In genomic region chr1:203557390-203557789, GRCh38 we compare ENCODE assay signal across 10 cellular contexts.
DNase-seq lines count a peak whose midpoint lies in the region; ATAC-seq, FAIRE-seq and TF ChIP-seq lines count a peak whose summit lies in the region.
"Had no signal": no experiment of that assay in that cellular context is flagged by ENCODE, and none has a peak within 500 bp of the region (broad histone marks: within the 10 kb centered on the region; RNA-seq: fewer than 3 reads in every experiment).

No MANE protein-coding gene starts in this region.

- H3K79me1 ChIP-seq in H1 (ENCODE audit: low read depth, low read length): no peaks in the 10 kb centered on the region
- no peaks in the 10 kb centered on the region for H3K79me1 ChIP-seq in mesendoderm (ENCODE audit: low read length)
- no peaks in the 10 kb centered on the region for H3K79me1 ChIP-seq in neuronal stem cell (ENCODE audit: low read depth, low read length)

- H3K23me2 ChIP-seq in H1 (ENCODE audit: low read depth, low read length): no peaks in the 10 kb centered on the region

- 88% methylated on average over 7 of the region's 7 CpGs; no CpG with 5 or more reads in 1 of the 2 experiments for WGBS in H1 (ENCODE audit: extremely low coverage in 1 of 2, insufficient coverage in 1 of 2, insufficient read length in 1 of 2, insufficient replicate concordance in 2 of 2, low coverage in 1 of 2, low lambda C conversion rate in 2 of 2, missing lambda C conversion rate in 1 of 2), 2 experiments
- WGBS in mesendoderm (ENCODE audit: extremely low coverage, insufficient coverage, low lambda C conversion rate): no CpG with 5 or more reads among the region's 7 CpGs
- WGBS in neuronal stem cell (ENCODE audit: extremely low coverage in 2 of 2, insufficient read length in 2 of 2, insufficient replicate concordance in 1 of 2), 2 donors: no CpG with 5 or more reads among the region's 7 CpGs

- H4K20me1 ChIP-seq in H1 (replicated peaks in 1 of 2; ENCODE audit: control insufficient read depth in 1 of 2, insufficient read depth in 2 of 2, low read length in 2 of 2): no peaks in the 10 kb centered on the region

- H3K4ac ChIP-seq in H1 (replicated peaks; ENCODE audit: insufficient read length, low read depth, low read length): no peak overlapping the region
- no peak overlapping the region for H3K4ac ChIP-seq in mesendoderm (ENCODE audit: low read depth, low read length)
- H3K4ac ChIP-seq in neuronal stem cell (ENCODE audit: low read length): no peak overlapping the region

- TF ChIP-seq POLR2A in H1 (IDR thresholded peaks at IDR 0.05; ENCODE audit: control extremely low read depth in 1 of 2, low read depth in 2 of 2, low read length in 2 of 2): no peak

- H3K23ac ChIP-seq in H1 (ENCODE audit: insufficient read length): no peak overlapping the region
- H3K23ac ChIP-seq in mesendoderm (ENCODE audit: low read length): no peak overlapping the region
- no peak overlapping the region for H3K23ac ChIP-seq in neuronal stem cell (ENCODE audit: low read depth, low read length, poor library complexity)

- TF ChIP-seq CTCF in H1 (IDR thresholded peaks at IDR 0.05; ENCODE audit: control extremely low read depth in 1 of 3, insufficient read depth in 1 of 3, low read depth in 1 of 3, low read length in 3 of 3) (no peak), thoracic aorta (IDR thresholded peaks at IDR 0.05) (no peak)

- H3K9me3 ChIP-seq in H1 (ENCODE audit: insufficient read depth in 2 of 2, low read depth in 1 of 2, low read length in 1 of 2) (no peaks in the 10 kb centered on the region), thoracic aorta (no peaks in the 10 kb centered on the region), neuronal stem cell (replicated peaks in 1 of 2; ENCODE audit: control insufficient read depth in 2 of 2, insufficient read depth in 1 of 2, low read depth in 1 of 2, low read length in 2 of 2) (no peaks in the 10 kb centered on the region)

- H3K18ac ChIP-seq in H1 (ENCODE audit: extremely low read depth, low read length) (no peak overlapping the region; the same call in 1 of the 2 replicates), mesendoderm (ENCODE audit: low read length) (no peak overlapping the region), neuronal stem cell (ENCODE audit: low read length) (no peak overlapping the region)

- H4K91ac ChIP-seq in H1 (replicated peaks; ENCODE audit: insufficient read length, low read length) (no peak overlapping the region), neuronal stem cell (ENCODE audit: low read depth, low read length, poor library complexity) (no peak overlapping the region)

- H3K9ac ChIP-seq in H1 (replicated peaks in 1 of 4; ENCODE audit: extremely low read depth in 1 of 4, low read depth in 3 of 4, low read length in 3 of 4): no peak overlapping the region
- H3K9ac ChIP-seq in mesendoderm (ENCODE audit: low read length): no peak overlapping the region
- no peak overlapping the region for H3K9ac ChIP-seq in neuronal stem cell (ENCODE audit: low read depth, low read length, poor library complexity)

- peak overlapping the region; percentile 92; the same call in 1 of the 2 replicates for H2BK15ac ChIP-seq in H1 (ENCODE audit: low read length)
- no peak overlapping the region for H2BK15ac ChIP-seq in mesendoderm (replicated peaks; ENCODE audit: low read depth)
- no peak overlapping the region for H2BK15ac ChIP-seq in neuronal stem cell (ENCODE audit: low read length)

- H4K8ac ChIP-seq in H1 (ENCODE audit: extremely low read depth, insufficient read depth, low read length) (no peak overlapping the region), mesendoderm (ENCODE audit: low read depth, low read length) (no peak overlapping the region), neuronal stem cell (ENCODE audit: low read depth, low read length) (no peak overlapping the region)

- H2BK120ac ChIP-seq in H1 (replicated peaks; ENCODE audit: low read depth, low read length) (no peak overlapping the region), mesendoderm (ENCODE audit: low read depth, low read length) (no peak overlapping the region), neuronal stem cell (ENCODE audit: low read depth, low read length) (no peak overlapping the region)

- POLR2A ChIA-PET in H1 (lab: Charles Lee; ENCODE audit: partially characterized antibody): interaction anchor here (0.9 to 1.6 kb wide), 3 partner anchors 8 to 12 kb away, joined by 3 to 8 read pairs (median 4); no protein-coding TSS in a partner anchor

- H3K4me2 ChIP-seq in H1 (ENCODE audit: insufficient read depth in 1 of 2, low read depth in 2 of 2, low read length in 2 of 2) (no peak overlapping the region), mesendoderm (ENCODE audit: low read length) (no peak overlapping the region), neuronal stem cell (ENCODE audit: insufficient read depth, low read length, poor library complexity, severe bottlenecking) (no peak overlapping the region)

- H2AK5ac ChIP-seq in H1 (ENCODE audit: low read depth, low read length) (no peak overlapping the region; the same call in 1 of the 2 replicates), mesendoderm (ENCODE audit: low read length) (peak overlapping the region; percentile 40), neuronal stem cell (ENCODE audit: low read depth, low read length) (no peak overlapping the region)

- TF ChIP-seq RAD21 in H1 (IDR thresholded peaks at IDR 0.05 in 1 of 2, conservative IDR thresholded peaks at IDR 0.05 in 1 of 2; ENCODE audit: low read depth in 2 of 2, low read length in 2 of 2): no peak

- H2AFZ ChIP-seq in H1 (ENCODE audit: low read length) (no peak overlapping the region), neuronal stem cell (ENCODE audit: low read length) (no peak overlapping the region)

- peak overlapping the region; percentile 21; the same call in 1 of the 2 replicates for H2BK20ac ChIP-seq in H1 (ENCODE audit: low read length)

- H2BK12ac ChIP-seq in H1 (ENCODE audit: low read depth, low read length): peak overlapping the region; percentile 35
- H2BK12ac ChIP-seq in neuronal stem cell (ENCODE audit: low read length): no peak overlapping the region

- H2BK5ac ChIP-seq in H1 (ENCODE audit: low read depth, low read length) (peak overlapping the region; percentile 44; the same call in 1 of the 2 replicates), mesendoderm (ENCODE audit: low read length) (no peak overlapping the region), neuronal stem cell (ENCODE audit: low read length) (no peak overlapping the region)

- H3K79me2 ChIP-seq in H1 (ENCODE audit: control insufficient read depth in 1 of 2, insufficient read depth in 2 of 2, low read length in 2 of 2): no peaks in the 10 kb centered on the region
- H3K79me2 ChIP-seq in mesendoderm (ENCODE audit: control insufficient read depth, insufficient read depth, low read length): no peaks in the 10 kb centered on the region

- no peak overlapping the region for H3K56ac ChIP-seq in H1 (replicated peaks; ENCODE audit: insufficient read length, low read depth, low read length)
- H3K56ac ChIP-seq in mesendoderm (ENCODE audit: low read length): no peak overlapping the region

- H4K5ac ChIP-seq in H1 (ENCODE audit: insufficient read length, low read depth, low read length) (no peak overlapping the region), mesendoderm (ENCODE audit: low read length) (no peak overlapping the region)

- DNase-seq in HTR-8/SVneo (ENCODE audit: insufficient read length, low spot score) (no peak), H1 (ENCODE audit: low read depth in 1 of 2, low spot score in 2 of 2) (no peak), mesendoderm (no peak), thoracic aorta (ENCODE audit: low spot score) (peak; percentile 55), neuronal stem cell (ENCODE audit: low spot score) (no peak), NCI-H1694 treated with DMSO at 0.1 percent for 48 hours (lab: John Stamatoyannopoulos, UW) (no peak), NCI-H2107 (lab: John Stamatoyannopoulos, UW) (no peak)
- DNase-seq: stimulated activated naive CD4-positive, alpha-beta T cell treated with Interleukin-2 at 50 U/mL for 16 hours; T-helper 1 cell had no signal

- ATAC-seq in thoracic aorta (ENCODE audit: insufficient number of reproducible peaks, low FRiP score, low read depth) (peak; percentile 14), GM21360 (IDR thresholded peaks at IDR 0.05; ENCODE audit: unreplicated experiment) (no peak)

- CTCF ChIA-PET in H1 (lab: Charles Lee; ENCODE audit: partially characterized antibody): interaction anchor here (0.7 to 3.5 kb wide), 8 partner anchors 10 to 499 kb away, joined by 3 to 13 read pairs (median 3); no protein-coding TSS in a partner anchor

- H3K4me1 ChIP-seq in H1 (replicated peaks in 1 of 4; ENCODE audit: control insufficient read depth in 3 of 4, insufficient read depth in 4 of 4, low read length in 3 of 4) (peaks cover 4 to 18% (median 15%) of the 10 kb centered on the region in 4 experiments), mesendoderm (ENCODE audit: control insufficient read depth, low read depth, low read length) (peaks cover 29% of the 10 kb centered on the region), thoracic aorta (ENCODE audit: control insufficient read depth in 1 of 2, low read depth in 2 of 2) (peaks cover 42 to 65% of the 10 kb centered on the region in 2 donors), neuronal stem cell (ENCODE audit: control insufficient read depth in 2 of 2, insufficient read depth in 1 of 2, low read depth in 1 of 2, low read length in 2 of 2) (peaks cover 17 to 23% of the 10 kb centered on the region in 2 donors)

- H3K27me3 ChIP-seq in H1 (replicated peaks in 1 of 4; ENCODE audit: control insufficient read depth in 3 of 4, extremely low read depth in 1 of 4, insufficient read depth in 3 of 4, low read length in 3 of 4): no peaks in the 10 kb centered on the region
- H3K27me3 ChIP-seq in mesendoderm (ENCODE audit: insufficient read depth, low read length, poor library complexity): no peaks in the 10 kb centered on the region
- no peaks in the 10 kb centered on the region for H3K27me3 ChIP-seq in thoracic aorta (replicated peaks; ENCODE audit: insufficient read depth)
- H3K27me3 ChIP-seq in neuronal stem cell (ENCODE audit: control insufficient read depth in 3 of 3, insufficient read depth in 3 of 3, low read depth in 1 of 3, low read length in 3 of 3): peaks cover 0 to 11% (median 0%) of the 10 kb centered on the region in 3 experiments

- TF ChIP-seq EP300 in H1 (IDR thresholded peaks at IDR 0.05; ENCODE audit: borderline replicate concordance in 1 of 2, low read depth in 2 of 2, low read length in 2 of 2): no peak

- peak; percentile 26 for FAIRE-seq in HTR-8/SVneo (lab: Jason Lieb, UNC)
- no peak for FAIRE-seq in H1 (lab: Jason Lieb, UNC)

- H3K27ac ChIP-seq in H1 (ENCODE audit: low read depth, low read length) (no peak overlapping the region), mesendoderm (ENCODE audit: low read depth, low read length) (no peak overlapping the region), thoracic aorta (peak overlapping the region; percentile 89 to 92), neuronal stem cell (replicated peaks; ENCODE audit: low read length) (no peak overlapping the region)

- H3K14ac ChIP-seq in H1 (ENCODE audit: insufficient read length): no peak overlapping the region
- no peak overlapping the region for H3K14ac ChIP-seq in neuronal stem cell (ENCODE audit: low read length)

- H3K36me3 ChIP-seq in H1 (ENCODE audit: control insufficient read depth in 2 of 4, insufficient read depth in 4 of 4, low read length in 3 of 4) (no peaks in the 10 kb centered on the region), mesendoderm (ENCODE audit: control insufficient read depth, insufficient read depth, low read length) (no peaks in the 10 kb centered on the region), thoracic aorta (no peaks in the 10 kb centered on the region), neuronal stem cell (replicated peaks in 1 of 2; ENCODE audit: control insufficient read depth in 2 of 2, insufficient read depth in 2 of 2, low read length in 2 of 2) (no peaks in the 10 kb centered on the region)

- H3K4me3 ChIP-seq in H1 (ENCODE audit: extremely low read depth in 1 of 4, insufficient read depth in 2 of 4, low read depth in 3 of 4, low read length in 4 of 4): no peak overlapping the region
- no peak overlapping the region for H3K4me3 ChIP-seq in mesendoderm (ENCODE audit: low read length)
- peak overlapping the region; percentile 12 for H3K4me3 ChIP-seq in thoracic aorta
- H3K4me3 ChIP-seq in neuronal stem cell (ENCODE audit: low read length in 2 of 2): no peak overlapping the region

Comparison
In these comparisons a context has a peak if more than half of its experiments do, and no peak if none do; other contexts are left out.
1. H3K27ac ChIP-seq: peak in thoracic aorta (2 of 2); none in H1 (single experiment), mesendoderm (single experiment) and neuronal stem cell (single experiment).